Comparison of ENCODE assay signal across 8 cellular contexts in genomic region chrX:136147966-136148365, GRCh38. TPM values are rescaled to one million over a fixed set of nuclear protein-coding genes. Genes with fewer than 3 reads are reported as not detected.
DNase-seq lines count a peak whose midpoint lies in the region; ATAC-seq and TF ChIP-seq lines count a peak whose summit lies in the region.

No MANE protein-coding gene starts in this region.

- peak overlapping the region; percentile 33 for H3K4ac ChIP-seq in IMR-90 (ENCODE audit: low read depth, low read length)

- no peaks in the 10 kb centered on the region; the same call in 1 of the 2 replicates for H4K20me1 ChIP-seq in IMR-90 (ENCODE audit: insufficient read depth, low read length)

- H3K79me1 ChIP-seq in IMR-90 (ENCODE audit: low read depth in 1 of 2, low read length in 2 of 2), result 0 out of 4 replicates have a peak, but pooled peaks cover 0 to 2% of the 10 kb centered on the region in 2 experiments

- no peaks in the 10 kb centered on the region for H3K36me3 ChIP-seq in IMR-90 (ENCODE audit: control insufficient read depth, insufficient read depth, low read length)
- H3K36me3 ChIP-seq in muscle layer of colon (ENCODE audit: insufficient read depth, low read length), result no peaks in the 10 kb centered on the region

- peak overlapping the region; percentile 61 for H3K4me3 ChIP-seq in AG04449 (ENCODE audit: low read depth, low read length)
- H3K4me3 ChIP-seq in IMR-90 (ENCODE audit: insufficient read depth, low read depth, low read length), result peak overlapping the region; percentile 93
- peak overlapping the region in 58 of 59 donors; percentile 33 to 77 (median 61) for H3K4me3 ChIP-seq in dorsolateral prefrontal cortex
- H3K4me3 ChIP-seq in muscle layer of colon (ENCODE audit: low read depth in 1 of 2, low read length in 2 of 2), result peak overlapping the region; percentile 44 to 55

- intact Hi-C loops in IMR-90 (cut with micrococcal nuclease) (loop anchor here (2.0 kb wide), 1 partner anchor 93 kb away; no protein-coding TSS in a partner anchor), dorsolateral prefrontal cortex (cut with DNase I) (loop anchor here in 1 of 2 donors (5.0 kb wide), 1 partner anchor 161 kb away; the partner anchor contains the start of gene SLC9A6)

- no peak overlapping the region for H2BK20ac ChIP-seq in IMR-90 (ENCODE audit: low read depth, low read length)

- H4K8ac ChIP-seq in IMR-90 (ENCODE audit: low read depth in 2 of 2, low read length in 2 of 2), result no peak overlapping the region; a peak in 1 of 4 replicates

- no peak overlapping the region for H3K18ac ChIP-seq in IMR-90 (ENCODE audit: low read depth, low read length)

- H3K23ac ChIP-seq in IMR-90 (ENCODE audit: low read depth, low read length), result no peak overlapping the region

- H2AFZ ChIP-seq in IMR-90 (replicated peaks; ENCODE audit: low read length, poor library complexity), result peak overlapping the region; percentile 70

- H3K56ac ChIP-seq in IMR-90 (ENCODE audit: extremely low read depth, insufficient read depth, low read length), result no peak overlapping the region

- H3K9me1 ChIP-seq in IMR-90 (ENCODE audit: insufficient read depth, low read length), result no peaks in the 10 kb centered on the region

- in situ Hi-C loops in IMR-90 (cut with MboI; ENCODE audit: low sequenced_read_pairs), result no loop called here

- H2AK5ac ChIP-seq in IMR-90 (ENCODE audit: low read depth, low read length), result peak overlapping the region; percentile 67

- no peak overlapping the region for H2BK5ac ChIP-seq in IMR-90 (ENCODE audit: low read depth, low read length, poor library complexity, severe bottlenecking)

- H3K9ac ChIP-seq in IMR-90 (ENCODE audit: low read depth, low read length), result peak overlapping the region; percentile 90
- peak overlapping the region; percentile 62 for H3K9ac ChIP-seq in muscle layer of colon (ENCODE audit: low read length)

- H3K27me3 ChIP-seq in IMR-90 (ENCODE audit: control insufficient read depth, insufficient read depth, low read length) (peaks cover 7% of the 10 kb centered on the region), dorsolateral prefrontal cortex (peaks cover 0 to 32% (median 6%) of the 10 kb centered on the region in 45 donors), muscle layer of colon (ENCODE audit: control insufficient read depth in 1 of 2, insufficient read depth in 2 of 2, low read length in 2 of 2) (no peaks in the 10 kb centered on the region)

- POLR2A ChIA-PET in AG04449 (lab: Yijun Ruan, JAX), result no interaction called here
- POLR2A ChIA-PET in IMR-90 (lab: Charles Lee; ENCODE audit: unreplicated experiment), result no interaction called here

- no peak overlapping the region for H3K14ac ChIP-seq in IMR-90 (replicated peaks; ENCODE audit: low read depth, low read length)

- WGBS in IMR-90 (ENCODE audit: extremely low coverage in 2 of 2, insufficient read length in 1 of 2), 2 experiments, result 20% methylated on average over 2 of the region's 17 CpGs; no CpG with 5 or more reads in 1 of the 2 experiments

- dilution Hi-C loops in IMR-90 (cut with HindIII; ENCODE audit: low sequenced_read_pairs, unreplicated experiment), result no loop called here

- H3K9me3 ChIP-seq in IMR-90 (ENCODE audit: control insufficient read depth, insufficient read depth, low read length) (peaks cover 2% of the 10 kb centered on the region; the same call in 1 of the 2 replicates), muscle layer of colon (ENCODE audit: low read length) (no peaks in the 10 kb centered on the region)

- H4K5ac ChIP-seq in IMR-90 (ENCODE audit: low read depth, low read length), result no peak overlapping the region

- TF ChIP-seq CTCF in AG04449 (IDR thresholded peaks at IDR 0.05; ENCODE audit: insufficient read depth, low read length, missing control alignments) (no peak), IMR-90 (conservative IDR thresholded peaks at IDR 0.05; ENCODE audit: low read depth, low read length) (no peak), dorsolateral prefrontal cortex (IDR thresholded peaks at IDR 0.05 in 54 of 56, conservative IDR thresholded peaks at IDR 0.05 in 2 of 56; ENCODE audit: low read depth in 1 of 56, partially characterized antibody in 56 of 56) (no peak)

- no peak overlapping the region for H2BK15ac ChIP-seq in IMR-90 (ENCODE audit: low read depth, low read length)

- H3K4me1 ChIP-seq in IMR-90 (ENCODE audit: control insufficient read depth, insufficient read depth, low read length) (no peaks in the 10 kb centered on the region; the same call in 1 of the 2 replicates), muscle layer of colon (ENCODE audit: insufficient read depth, low read length) (no peaks in the 10 kb centered on the region)

- TF ChIP-seq POLR2A in IMR-90 (IDR thresholded peaks at IDR 0.05; ENCODE audit: low read depth, low read length), result no peak

- DNase-seq in AG04449 (ENCODE audit: low read depth, low spot score) (no peak), IMR-90 (no peak), dorsolateral prefrontal cortex (peak in 3 of 10 donors; percentile 14 to 47 (median 15)), GM03348 (ENCODE audit: low spot score) (no peak), NK-92 (lab: John Stamatoyannopoulos, UW; ENCODE audit: unreplicated experiment) (no peak), middle frontal gyrus (ENCODE audit: extremely low spot score, low spot score) (no peak), NCI-H226 (no peak)

- CTCF ChIA-PET in AG04449 (lab: Yijun Ruan, JAX), result no interaction called here
- CTCF ChIA-PET in IMR-90 (lab: Yijun Ruan, JAX), result no interaction called here

- H2AK9ac ChIP-seq in IMR-90 (replicated peaks; ENCODE audit: low read depth, low read length, poor library complexity), result no peak overlapping the region

- H4K91ac ChIP-seq in IMR-90 (ENCODE audit: insufficient read depth, low read depth, low read length), result no peak overlapping the region

- no peak for TF ChIP-seq RAD21 in IMR-90 (IDR thresholded peaks at IDR 0.05; ENCODE audit: low read length)

- H3K4me2 ChIP-seq in IMR-90 (ENCODE audit: low read depth, low read length), result peak overlapping the region; percentile 83

- H2BK120ac ChIP-seq in IMR-90 (ENCODE audit: low read depth, low read length), result no peak overlapping the region

- no TSS peak for BruUV-seq in IMR-90 (replicated peaks; lab: Mats Ljungman, UMichigan)

- H3K27ac ChIP-seq in IMR-90 (ENCODE audit: insufficient read depth, low read length), result peak overlapping the region; percentile 73
- peak overlapping the region in 24 of 59 donors; percentile 11 to 88 (median 66) for H3K27ac ChIP-seq in dorsolateral prefrontal cortex
- H3K27ac ChIP-seq in muscle layer of colon (ENCODE audit: low read depth, low read length), result peak overlapping the region; percentile 84

- ATAC-seq in IMR-90 (ENCODE audit: low read depth), result no peak; the same call in 1 of the 2 replicates

TF ChIP-seq in IMR-90, 13 proteins besides CTCF, POLR2A, EP300 and RAD21:
- TF ChIP-seq CEBPB (IDR thresholded peaks at IDR 0.05; ENCODE audit: low read depth, low read length), result no peak
- TF ChIP-seq MAZ (IDR thresholded peaks at IDR 0.05; ENCODE audit: borderline replicate concordance, low read depth, low read length), result no peak
- no peak for TF ChIP-seq USF2 (IDR thresholded peaks at IDR 0.05; ENCODE audit: low read depth, low read length)
- TF ChIP-seq, protein P1, sequence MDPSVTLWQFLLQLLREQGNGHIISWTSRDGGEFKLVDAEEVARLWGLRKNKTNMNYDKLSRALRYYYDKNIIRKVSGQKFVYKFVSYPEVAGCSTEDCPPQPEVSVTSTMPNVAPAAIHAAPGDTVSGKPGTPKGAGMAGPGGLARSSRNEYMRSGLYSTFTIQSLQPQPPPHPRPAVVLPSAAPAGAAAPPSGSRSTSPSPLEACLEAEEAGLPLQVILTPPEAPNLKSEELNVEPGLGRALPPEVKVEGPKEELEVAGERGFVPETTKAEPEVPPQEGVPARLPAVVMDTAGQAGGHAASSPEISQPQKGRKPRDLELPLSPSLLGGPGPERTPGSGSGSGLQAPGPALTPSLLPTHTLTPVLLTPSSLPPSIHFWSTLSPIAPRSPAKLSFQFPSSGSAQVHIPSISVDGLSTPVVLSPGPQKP (IDR thresholded peaks at IDR 0.05; ENCODE audit: borderline replicate concordance, low read depth, low read length), result no peak
- TF ChIP-seq SMC3 (IDR thresholded peaks at IDR 0.05; ENCODE audit: low read depth, low read length), result no peak
- TF ChIP-seq RCOR1 (IDR thresholded peaks at IDR 0.05; ENCODE audit: insufficient replicate concordance, low read length), result no peak
- TF ChIP-seq NFE2L2 (IDR thresholded peaks at IDR 0.05; ENCODE audit: low read depth, low read length), result no peak
- TF ChIP-seq MXI1 (IDR thresholded peaks at IDR 0.05; ENCODE audit: borderline replicate concordance, low read depth, low read length), result no peak
TF ChIP-seq in IMR-90: peak in this region for 0.

RNA-seq across cellular contexts. Expression of gene FHL1, which starts 0.6 kb away (rescaled TPM):
- total RNA-seq in IMR-90 (2012; rRNA removed) (41.9 and 69.4 TPM in 2 replicates), dorsolateral prefrontal cortex (100 to 1,000 TPM; 140 to 347 (median 232) TPM)
- 57.3 and 72.9 TPM in 2 replicates for polyA plus RNA-seq in IMR-90 (2012; rRNA removed)
- 41.0 and 73.7 TPM in 2 replicates for polyA plus RNA-seq in IMR-90 (2012; cell fraction: cytosol; rRNA removed)
- 70.5 and 140 TPM in 2 replicates for polyA plus RNA-seq in IMR-90 (2012; cell fraction: nucleus; rRNA removed; ENCODE audit: low replicate concordance)
